8 cellular contexts compared by ENCODE assay signal in genomic region chr7:42940985-42941847, GRCh38. TPM values are rescaled to one million over a fixed set of nuclear protein-coding genes. Genes with fewer than 3 reads are reported as not detected.
DNase-seq lines count a peak whose midpoint lies in the region; ATAC-seq, FAIRE-seq and TF ChIP-seq lines count a peak whose summit lies in the region.

No MANE protein-coding gene starts in this region.

- H3K36me3 ChIP-seq in Karpas-422 (ENCODE audit: insufficient read depth, low read length) (peaks cover 17% of the 10 kb centered on the region; the same call in 1 of the 2 replicates), gastroesophageal sphincter (peaks cover 4 to 37% of the 10 kb centered on the region in 2 donors), pancreas (peaks cover 0 to 10% (median 0%) of the 10 kb centered on the region in 3 donors), upper lobe of right lung (peaks cover 39% of the 10 kb centered on the region)

- intact Hi-C loops in pancreas (cut with DNase I), result loop anchor here in 2 of 3 donors (10.0 kb wide), 2 partner anchors 314 to 324 kb away; no protein-coding TSS in a partner anchor
- intact Hi-C loops in upper lobe of right lung (cut with DNase I), result loop anchor here (10.0 kb wide), 1 partner anchor 324 kb away; no protein-coding TSS in a partner anchor

- H3K9me3 ChIP-seq in Karpas-422 (ENCODE audit: low read length) (no peaks in the 10 kb centered on the region), gastroesophageal sphincter (no peaks in the 10 kb centered on the region), pancreas (no peaks in the 10 kb centered on the region), upper lobe of right lung (no peaks in the 10 kb centered on the region)

- no peaks in the 10 kb centered on the region for H3K9me2 ChIP-seq in Karpas-422 (replicated peaks; ENCODE audit: insufficient read depth, low read length)

- no peak overlapping the region for H3K9ac ChIP-seq in Karpas-422 (ENCODE audit: low read length)

- TF ChIP-seq POLR2A in gastroesophageal sphincter (IDR thresholded peaks at IDR 0.05), result no peak

- H3K4me3 ChIP-seq in Karpas-422 (ENCODE audit: low read length), result no peak overlapping the region
- no peak overlapping the region for H3K4me3 ChIP-seq in gastroesophageal sphincter
- no peak overlapping the region for H3K4me3 ChIP-seq in pancreas
- no peak overlapping the region for H3K4me3 ChIP-seq in upper lobe of right lung

- H4K20me1 ChIP-seq in Karpas-422 (ENCODE audit: insufficient read depth, low read depth, low read length), result no peaks in the 10 kb centered on the region

- no peaks in the 10 kb centered on the region for H3K27me3 ChIP-seq in Karpas-422 (ENCODE audit: low read length)
- no peaks in the 10 kb centered on the region for H3K27me3 ChIP-seq in gastroesophageal sphincter
- H3K27me3 ChIP-seq in pancreas, result no peaks in the 10 kb centered on the region
- no peaks in the 10 kb centered on the region for H3K27me3 ChIP-seq in upper lobe of right lung

- FAIRE-seq in pancreas (lab: Jason Lieb, UNC), result no peak

- H3K4me2 ChIP-seq in Karpas-422 (ENCODE audit: low read depth, low read length, poor library complexity, severe bottlenecking), result no peak overlapping the region

- DNase-seq in CD1c-positive myeloid dendritic cell (ENCODE audit: extremely low spot score), result peak; percentile 76
- DNase-seq in Karpas-422, result peak; percentile 89
- DNase-seq in SHP77 (lab: John Stamatoyannopoulos, UW), result peak; percentile 83 to 88
- DNase-seq in activated effector memory CD4-positive, alpha-beta T cell treated with Interleukin-2 at 50 U/mL for 16 hours, result peak; percentile 52
- DNase-seq in pancreas, result peak; percentile 56 to 87 (median 74)
- peak; percentile 84 for DNase-seq in upper lobe of right lung

- TF ChIP-seq CTCF in gastroesophageal sphincter (IDR thresholded peaks at IDR 0.05) (peak; percentile 71 to 88 (median 76)), pancreas (IDR thresholded peaks at IDR 0.05) (peak; percentile 80 to 89 (median 82)), upper lobe of right lung (IDR thresholded peaks at IDR 0.05) (peak; percentile 87)

- no peak for TF ChIP-seq EP300 in gastroesophageal sphincter (IDR thresholded peaks at IDR 0.05)

- H2AFZ ChIP-seq in Karpas-422 (ENCODE audit: low read length), result no peak overlapping the region

- H3K4me1 ChIP-seq in Karpas-422 (ENCODE audit: low read length) (no peaks in the 10 kb centered on the region), gastroesophageal sphincter (no peaks in the 10 kb centered on the region), pancreas (no peaks in the 10 kb centered on the region), upper lobe of right lung (no peaks in the 10 kb centered on the region)

- peaks cover under 1% of the 10 kb centered on the region; the same call in 1 of the 2 replicates for H3K79me2 ChIP-seq in Karpas-422 (ENCODE audit: low read length)

- H3K27ac ChIP-seq in Karpas-422 (ENCODE audit: low read length) (no peak overlapping the region), gastroesophageal sphincter (no peak overlapping the region), pancreas (no peak overlapping the region), upper lobe of right lung (no peak overlapping the region)

- 47 to 71% methylated on average over 5 to 7 of the region's 13 CpGs for WGBS in gastroesophageal sphincter (ENCODE audit: low coverage in 1 of 2), 2 donors
- WGBS in pancreas, 2 donors, result 49 to 50% methylated on average over 13 of the region's 13 CpGs

- ATAC-seq in GM19438 (IDR thresholded peaks at IDR 0.05; ENCODE audit: low read depth, unreplicated experiment) (peak; percentile 58), gastroesophageal sphincter (peak; percentile 50), pancreas (peak; percentile 58 to 90 (median 86)), upper lobe of right lung (peak; percentile 90)

RNA-seq across cellular contexts. Expression of gene MRPL32, which starts 9.0 kb away (rescaled TPM):
- total RNA-seq in Karpas-422 (2014; rRNA removed; shearing (Covaris generic); ENCODE audit: low replicate concordance), result 41.6 and 67.6 TPM in 2 replicates
- total RNA-seq in gastroesophageal sphincter (10 to 100 TPM; 45.6 to 68.7 (median 53.8) TPM), pancreas (10 to 100 TPM; 19.7 to 29.4 (median 25.6) TPM), upper lobe of right lung (44.8 TPM)
- 10 to 100 TPM; 49.0 to 51.9 TPM for polyA plus RNA-seq in pancreas

RNA-seq across cellular contexts. Expression of gene PSMA2, which starts 9.2 kb away (rescaled TPM):
- 13.2 and 97.1 TPM in 2 replicates for total RNA-seq in Karpas-422 (2014; rRNA removed; shearing (Covaris generic); ENCODE audit: low replicate concordance)
- total RNA-seq in gastroesophageal sphincter (100 to 1,000 TPM in 1 of 4 donors, 10 to 100 TPM in 3; 36.3 to 105 (median 73.2) TPM), pancreas (10 to 100 TPM; 23.1 to 39.7 (median 33.9) TPM), upper lobe of right lung (55.1 TPM)
- polyA plus RNA-seq in pancreas, result 10 to 100 TPM; 29.3 to 59.7 TPM

RNA-seq across cellular contexts. Expression of gene C7orf25, which starts 29.3 kb away (rescaled TPM):
- total RNA-seq in Karpas-422 (2014; rRNA removed; shearing (Covaris generic); ENCODE audit: low replicate concordance), result 1.1 and 1.8 TPM in 2 replicates
- total RNA-seq in gastroesophageal sphincter, result 10 to 100 TPM; 10.5 to 15.4 (median 12.5) TPM
- 1 to 10 TPM; 2.7 to 3.9 (median 3.0) TPM for total RNA-seq in pancreas
- polyA plus RNA-seq in pancreas, result 1 to 10 TPM; 2.7 to 3.0 TPM
- total RNA-seq in upper lobe of right lung, result 7.4 TPM
